In genomic region chr11:57980201-57980600, GRCh38 we compare ENCODE assay signal across 1 cellular context.
TF ChIP-seq lines count a peak whose summit lies in the region.

No MANE protein-coding gene starts in this region.

TF ChIP-seq in HepG2, 621 proteins besides CTCF, POLR2A, EP300 and RAD21:
- TF ChIP-seq ZBTB10 (CRISPR knock-in tag; IDR thresholded peaks at IDR 0.05; ENCODE audit: borderline replicate concordance) (no peak), ZNF431 (CRISPR knock-in tag; IDR thresholded peaks at IDR 0.05; ENCODE audit: borderline replicate concordance, low read depth) (no peak)
TF ChIP-seq in HepG2: peak in this region for 0.
